Comparison of ENCODE assay signal across 21 cellular contexts in genomic region chr16:12930881-12931280, GRCh38. TPM values are rescaled to one million over a fixed set of nuclear protein-coding genes. Genes with fewer than 3 reads are reported as not detected.
"Had no signal": no experiment of that assay in that cellular context is flagged by ENCODE, and none has a peak within 500 bp of the region (broad histone marks: within the 10 kb centered on the region; RNA-seq: fewer than 3 reads in every experiment).

No MANE protein-coding gene starts in this region.

- DNase-seq: colonic mucosa; cortex of kidney; dermis blood vessel endothelial cell; dorsolateral prefrontal cortex; effector CD4-positive, alpha-beta T cell; effector CD8-positive, alpha-beta T cell; effector memory CD4-positive, alpha-beta T cell; effector memory CD8-positive, alpha-beta T cell; endodermal cell; erythroblast; esophagus squamous epithelium; foreskin fibroblast; foreskin keratinocyte; foreskin melanocyte; gastrocnemius medialis; glutamatergic neuron; heart left ventricle; heart right ventricle had no signal

- H3K27ac Mint-ChIP-seq: dendritic cell treated with granulocyte-macrophage colony-stimulating factor and Interleukin-4, amounts not matched to agents 40 ng/mL and 50 ng/mL, for 4 days; effector memory CD8-positive, alpha-beta T cell; endodermal cell had no signal

- H3K4me3 Mint-ChIP-seq: dendritic cell treated with granulocyte-macrophage colony-stimulating factor and Interleukin-4, amounts not matched to agents 40 ng/mL and 50 ng/mL, for 4 days; effector memory CD8-positive, alpha-beta T cell; endodermal cell had no signal

- H3K9me3 Mint-ChIP-seq: dendritic cell treated with granulocyte-macrophage colony-stimulating factor and Interleukin-4, amounts not matched to agents 40 ng/mL and 50 ng/mL, for 4 days; effector memory CD8-positive, alpha-beta T cell; endodermal cell had no signal

- H3K27me3 Mint-ChIP-seq: dendritic cell treated with granulocyte-macrophage colony-stimulating factor and Interleukin-4, amounts not matched to agents 40 ng/mL and 50 ng/mL, for 4 days had no signal

- H3K4me1 Mint-ChIP-seq: endodermal cell had no signal

RNA-seq across cellular contexts. Expression of gene SHISA9, which starts 29.5 kb away (rescaled TPM):
- polyA plus RNA-seq: endothelial cell of umbilical vein, fibroblast of lung had no signal
